ENCODE assay signal across 8 cellular contexts in the genomic region with DNA sequence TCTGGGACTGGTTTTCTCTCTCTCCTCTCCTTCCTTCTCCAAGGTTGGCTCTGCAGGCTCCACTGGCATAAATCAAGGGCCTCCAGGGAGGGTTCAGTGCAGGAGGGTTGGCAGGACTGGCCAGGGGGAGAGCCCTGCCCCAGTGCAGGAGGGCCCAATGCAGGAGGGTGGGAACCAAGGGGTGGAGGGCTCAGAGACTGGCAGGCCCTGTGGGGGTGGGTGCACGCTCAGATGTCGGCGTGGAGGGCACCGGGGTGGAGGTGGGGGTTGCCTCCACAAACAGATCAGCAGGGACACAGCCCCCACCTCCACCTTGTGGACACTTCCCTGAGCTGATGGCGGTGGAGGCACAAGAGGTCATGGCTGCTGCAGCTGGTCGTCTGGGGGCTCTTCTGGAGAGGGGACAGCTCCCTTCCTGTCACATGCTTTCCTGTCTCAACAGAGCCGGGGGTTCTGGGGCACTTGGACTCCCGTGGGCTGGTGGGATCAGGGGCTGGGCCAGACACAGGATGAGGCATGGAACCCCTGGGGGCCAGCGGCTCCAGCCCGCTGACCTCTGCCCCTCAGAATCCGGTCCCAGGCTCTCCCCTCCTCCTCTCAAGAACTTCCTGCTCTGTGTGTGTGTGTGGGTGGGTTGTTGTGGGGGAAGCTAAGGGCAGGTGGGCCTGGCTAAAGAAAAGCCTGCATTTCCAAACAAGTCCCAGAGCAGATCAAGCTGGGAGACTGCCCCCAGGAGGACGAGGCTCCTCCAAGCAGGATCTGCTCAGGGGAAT.
DNase-seq lines count a peak whose midpoint lies in the region; ATAC-seq lines count a peak whose summit lies in the region.

No MANE protein-coding gene starts in this region.

- H3K9me3 ChIP-seq in iPS-20b (ENCODE audit: insufficient read depth, low read depth, low read length) (no peaks in the 10 kb centered on the region), subcutaneous abdominal adipose tissue (ENCODE audit: control insufficient read depth in 5 of 5, low read length in 5 of 5) (no peaks in the 10 kb centered on the region)

- peak overlapping the region; percentile 44; the same call in 1 of the 2 replicates for H3K4me3 ChIP-seq in iPS-20b (ENCODE audit: low read length)
- H3K4me3 ChIP-seq in subcutaneous abdominal adipose tissue (ENCODE audit: low read depth in 1 of 5, low read length in 5 of 5) = peak overlapping the region in 3 of 5 donors; percentile 16 to 30 (median 18)

- H3K27me3 ChIP-seq in iPS-20b (ENCODE audit: insufficient read depth, low read length) (no peaks in the 10 kb centered on the region; the same call in 1 of the 2 replicates), subcutaneous abdominal adipose tissue (ENCODE audit: control insufficient read depth in 5 of 5, insufficient read depth in 4 of 5, low read length in 5 of 5) (peaks cover 0 to 36% (median 30%) of the 10 kb centered on the region in 5 donors)

- peak overlapping the region; percentile 8 for H3K4me3 Mint-ChIP-seq in activated T-cell treated with anti-CD3 and anti-CD28 coated beads, Interleukin-2, amount 50 U/mL, for 24 hours
- H3K4me3 Mint-ChIP-seq in activated naive CD8-positive, alpha-beta T cell treated with anti-CD3 and anti-CD28 coated beads, Interleukin-2, amount 50 U/mL, for 24 hours = no peak overlapping the region

- peaks cover 21% of the 10 kb centered on the region for H3K36me3 Mint-ChIP-seq in activated T-cell treated with anti-CD3 and anti-CD28 coated beads, Interleukin-2, amount 50 U/mL, for 24 hours (ENCODE audit: low read depth)
- H3K36me3 Mint-ChIP-seq in activated naive CD8-positive, alpha-beta T cell treated with anti-CD3 and anti-CD28 coated beads, Interleukin-2, amount 50 U/mL, for 24 hours (ENCODE audit: low read depth) = peaks cover 5% of the 10 kb centered on the region

- H3K9ac ChIP-seq in iPS-20b (ENCODE audit: low read depth, low read length) = peak overlapping the region; percentile 62; the same call in 1 of the 2 replicates
- no peak overlapping the region for H3K9ac ChIP-seq in subcutaneous abdominal adipose tissue (ENCODE audit: low read length in 5 of 5)

- peak; percentile 12 for ATAC-seq in activated naive CD8-positive, alpha-beta T cell treated with anti-CD3 and anti-CD28 coated beads, Interleukin-2, amount 50 U/mL, for 24 hours
- ATAC-seq in HG03135 (IDR thresholded peaks at IDR 0.05; ENCODE audit: unreplicated experiment) = no peak

- no peaks in the 10 kb centered on the region for H3K9me3 Mint-ChIP-seq in activated T-cell treated with anti-CD3 and anti-CD28 coated beads, Interleukin-2, amount 50 U/mL, for 24 hours
- no peaks in the 10 kb centered on the region for H3K9me3 Mint-ChIP-seq in activated naive CD8-positive, alpha-beta T cell treated with anti-CD3 and anti-CD28 coated beads, Interleukin-2, amount 50 U/mL, for 24 hours

- H3K27me3 Mint-ChIP-seq in activated T-cell treated with anti-CD3 and anti-CD28 coated beads, Interleukin-2, amount 50 U/mL, for 24 hours = peaks cover under 1% of the 10 kb centered on the region
- no peaks in the 10 kb centered on the region for H3K27me3 Mint-ChIP-seq in activated naive CD8-positive, alpha-beta T cell treated with anti-CD3 and anti-CD28 coated beads, Interleukin-2, amount 50 U/mL, for 24 hours

- H3K4me1 ChIP-seq in iPS-20b (ENCODE audit: insufficient read depth, low read length) = peaks cover 34% of the 10 kb centered on the region
- H3K4me1 ChIP-seq in subcutaneous abdominal adipose tissue (ENCODE audit: control insufficient read depth in 5 of 5, insufficient read depth in 5 of 5, low read length in 5 of 5) = peaks cover 13 to 79% (median 59%) of the 10 kb centered on the region in 5 donors

- peak overlapping the region; percentile 58 for H3K27ac ChIP-seq in iPS-20b (ENCODE audit: low read length)
- H3K27ac ChIP-seq in subcutaneous abdominal adipose tissue (ENCODE audit: low read depth, low read length) = peak overlapping the region; percentile 30

- no peak for DNase-seq in activated T-cell treated with anti-CD3 and anti-CD28 coated beads, Interleukin-2, amount 50 U/mL, for 24 hours
- DNase-seq in activated T-cell treated with anti-CD3 and anti-CD28 coated beads for 4 hours = no peak
- no peak for DNase-seq in activated naive CD8-positive, alpha-beta T cell treated with anti-CD3 and anti-CD28 coated beads, Interleukin-2, amount 50 U/mL, for 24 hours
- no peak for DNase-seq in RPMI8226
- DNase-seq in activated gamma-delta T cell (lab: John Stamatoyannopoulos, UW) = no peak

- H3K4me1 Mint-ChIP-seq in activated T-cell treated with anti-CD3 and anti-CD28 coated beads, Interleukin-2, amount 50 U/mL, for 24 hours (ENCODE audit: low read depth) = peaks cover 30% of the 10 kb centered on the region
- H3K4me1 Mint-ChIP-seq in activated naive CD8-positive, alpha-beta T cell treated with anti-CD3 and anti-CD28 coated beads, Interleukin-2, amount 50 U/mL, for 24 hours = peaks cover 31% of the 10 kb centered on the region

- peak overlapping the region; percentile 79 for H3K27ac Mint-ChIP-seq in activated T-cell treated with anti-CD3 and anti-CD28 coated beads, Interleukin-2, amount 50 U/mL, for 24 hours
- H3K27ac Mint-ChIP-seq in activated naive CD8-positive, alpha-beta T cell treated with anti-CD3 and anti-CD28 coated beads, Interleukin-2, amount 50 U/mL, for 24 hours = peak overlapping the region; percentile 35

- 0 out of 2 replicates have a peak, but pooled peaks cover 13% of the 10 kb centered on the region for H3K36me3 ChIP-seq in iPS-20b (ENCODE audit: insufficient read depth, low read depth, low read length)
- H3K36me3 ChIP-seq in subcutaneous abdominal adipose tissue (ENCODE audit: control insufficient read depth in 5 of 5, insufficient read depth in 5 of 5, low read length in 5 of 5) = peaks cover 0 to 16% (median 11%) of the 10 kb centered on the region in 5 donors
